ENCODE assay signal across 18 cellular contexts in genomic region chr2:86485103-86485502, GRCh38. TPM values are rescaled to one million over a fixed set of nuclear protein-coding genes. Genes with fewer than 3 reads are reported as not detected.
DNase-seq lines count a peak whose midpoint lies in the region; ATAC-seq and TF ChIP-seq lines count a peak whose summit lies in the region.
"Had no signal": no experiment of that assay in that cellular context is flagged by ENCODE, and none has a peak within 500 bp of the region (broad histone marks: within the 10 kb centered on the region; RNA-seq: fewer than 3 reads in every experiment).

No MANE protein-coding gene starts in this region.

- ATAC-seq in activated CD8-positive, alpha-beta T cell treated with anti-CD3 and anti-CD28 coated beads for 36 hours = peak; percentile 49
- ATAC-seq in activated CD8-positive, alpha-beta T cell treated with anti-CD3 and anti-CD28 coated beads, Interleukin-2, amount 10 ng/mL, durations not matched to agents 7 days and 5 days = no peak

- intact Hi-C loops in activated CD8-positive, alpha-beta T cell treated with anti-CD3 and anti-CD28 coated beads for 36 hours (cut with micrococcal nuclease) = no loop called here
- intact Hi-C loops in ascending aorta (cut with DNase I) = no loop called here

- peak overlapping the region; percentile 39 to 76 for H3K27ac ChIP-seq in ascending aorta
- peak overlapping the region; percentile 3 for H3K27ac ChIP-seq in neutrophil
- H3K27ac ChIP-seq: BLaER1 treated with 17β-estradiol and CSF1 and Interleukin-3, amounts not matched to agents 10 nM and 100 nM; heart right ventricle had no signal

- peak overlapping the region; percentile 66 for H3K27ac Mint-ChIP-seq in activated CD8-positive, alpha-beta T cell treated with anti-CD3 and anti-CD28 coated beads for 36 hours
- H3K27ac Mint-ChIP-seq in activated CD8-positive, alpha-beta T cell treated with anti-CD3 and anti-CD28 coated beads, Interleukin-2, amount 10 ng/mL, durations not matched to agents 7 days and 5 days = no peak overlapping the region
- no peak overlapping the region for H3K27ac Mint-ChIP-seq in osteocyte (ENCODE audit: unreplicated experiment)

- no peaks in the 10 kb centered on the region for H3K9me3 Mint-ChIP-seq in activated CD8-positive, alpha-beta T cell treated with anti-CD3 and anti-CD28 coated beads for 36 hours
- no peaks in the 10 kb centered on the region for H3K9me3 Mint-ChIP-seq in activated CD8-positive, alpha-beta T cell treated with anti-CD3 and anti-CD28 coated beads, Interleukin-2, amount 10 ng/mL, durations not matched to agents 7 days and 5 days (ENCODE audit: insufficient read depth)
- H3K9me3 Mint-ChIP-seq in osteocyte (ENCODE audit: unreplicated experiment) = no peaks in the 10 kb centered on the region

- POLR2A ChIA-PET in activated CD8-positive, alpha-beta T cell treated with anti-CD3 and anti-CD28 coated beads for 36 hours (lab: Charles Lee) = interaction anchor here (1.6 kb wide), 1 partner anchor 138 kb away, joined by 3 read pairs; the partner anchor contains the start of gene RNF103
- POLR2A ChIA-PET in activated CD8-positive, alpha-beta T cell treated with anti-CD3 and anti-CD28 coated beads, Interleukin-2, amount 10 ng/mL, durations not matched to agents 7 days and 5 days (lab: Charles Lee) = no interaction called here

- peaks cover 18 to 42% of the 10 kb centered on the region in 2 donors for H3K4me1 ChIP-seq in ascending aorta
- no peaks in the 10 kb centered on the region for H3K4me1 ChIP-seq in neutrophil (ENCODE audit: control insufficient read depth in 1 of 2, insufficient read depth in 1 of 2, low read depth in 1 of 2, low read length in 1 of 2)
- H3K4me1 ChIP-seq: BLaER1 treated with 17β-estradiol and CSF1 and Interleukin-3, amounts not matched to agents 10 nM and 100 nM had no signal

- TF ChIP-seq CTCF in activated CD8-positive, alpha-beta T cell treated with anti-CD3 and anti-CD28 coated beads for 36 hours (IDR thresholded peaks at IDR 0.05) = no peak
- TF ChIP-seq CTCF in ascending aorta (IDR thresholded peaks at IDR 0.05) = no peak
- no peak for TF ChIP-seq CTCF in neutrophil (IDR thresholded peaks at IDR 0.05)
- TF ChIP-seq CTCF in osteocyte (IDR thresholded peaks at IDR 0.05) = no peak

- CTCF ChIA-PET in activated CD8-positive, alpha-beta T cell treated with anti-CD3 and anti-CD28 coated beads for 36 hours (lab: Charles Lee) = interaction anchor here (1.0 kb wide), 1 partner anchor 9 kb away, joined by 3 read pairs; no protein-coding TSS in a partner anchor
- CTCF ChIA-PET in activated CD8-positive, alpha-beta T cell treated with anti-CD3 and anti-CD28 coated beads, Interleukin-2, amount 10 ng/mL, durations not matched to agents 7 days and 5 days (lab: Charles Lee) = no interaction called here

- H3K4me1 Mint-ChIP-seq in activated CD8-positive, alpha-beta T cell treated with anti-CD3 and anti-CD28 coated beads for 36 hours (ENCODE audit: low read depth) = peaks cover 45% of the 10 kb centered on the region
- H3K4me1 Mint-ChIP-seq in activated CD8-positive, alpha-beta T cell treated with anti-CD3 and anti-CD28 coated beads, Interleukin-2, amount 10 ng/mL, durations not matched to agents 7 days and 5 days (ENCODE audit: low read depth) = peaks cover 24% of the 10 kb centered on the region
- H3K4me1 Mint-ChIP-seq in osteocyte (ENCODE audit: unreplicated experiment) = no peaks in the 10 kb centered on the region

- no peaks in the 10 kb centered on the region for H3K27me3 ChIP-seq in ascending aorta
- no peaks in the 10 kb centered on the region for H3K27me3 ChIP-seq in neutrophil
- H3K27me3 ChIP-seq: BLaER1 treated with 17β-estradiol and CSF1 and Interleukin-3, amounts not matched to agents 10 nM and 100 nM; heart right ventricle; tibial nerve had no signal

- H3K4me3 Mint-ChIP-seq in activated CD8-positive, alpha-beta T cell treated with anti-CD3 and anti-CD28 coated beads for 36 hours = no peak overlapping the region
- no peak overlapping the region for H3K4me3 Mint-ChIP-seq in activated CD8-positive, alpha-beta T cell treated with anti-CD3 and anti-CD28 coated beads, Interleukin-2, amount 10 ng/mL, durations not matched to agents 7 days and 5 days
- H3K4me3 Mint-ChIP-seq in osteocyte (ENCODE audit: unreplicated experiment) = no peak overlapping the region

- H3K9me3 ChIP-seq in ascending aorta (no peaks in the 10 kb centered on the region), neutrophil (no peaks in the 10 kb centered on the region)
- H3K9me3 ChIP-seq: BLaER1 treated with 17β-estradiol and CSF1 and Interleukin-3, amounts not matched to agents 10 nM and 100 nM; heart right ventricle; tibial nerve had no signal

- H3K36me3 ChIP-seq in ascending aorta (peaks cover 62 to 94% of the 10 kb centered on the region in 2 donors), neutrophil (peaks cover 99% of the 10 kb centered on the region)

- H3K36me3 Mint-ChIP-seq in activated CD8-positive, alpha-beta T cell treated with anti-CD3 and anti-CD28 coated beads for 36 hours (ENCODE audit: low read depth) = peaks cover 91% of the 10 kb centered on the region
- H3K36me3 Mint-ChIP-seq in activated CD8-positive, alpha-beta T cell treated with anti-CD3 and anti-CD28 coated beads, Interleukin-2, amount 10 ng/mL, durations not matched to agents 7 days and 5 days (ENCODE audit: low read depth) = peaks cover 91% of the 10 kb centered on the region
- H3K36me3 Mint-ChIP-seq in osteocyte (ENCODE audit: unreplicated experiment) = peaks cover 94% of the 10 kb centered on the region

- no peak for DNase-seq in activated CD8-positive, alpha-beta T cell treated with anti-CD3 and anti-CD28 coated beads for 36 hours
- no peak for DNase-seq in activated CD8-positive, alpha-beta T cell treated with anti-CD3 and anti-CD28 coated beads, Interleukin-2, amount 10 ng/mL, durations not matched to agents 7 days and 5 days
- DNase-seq in EH (ENCODE audit: low read depth) (peak; percentile 25), ascending aorta (ENCODE audit: low spot score in 2 of 2) (no peak), NOMO-1 treated with DMSO at 0.1 percent for 48 hours (lab: John Stamatoyannopoulos, UW; ENCODE audit: unreplicated experiment) (no peak), osteocyte (ENCODE audit: extremely low spot score, unreplicated experiment) (no peak)
- DNase-seq in stimulated activated naive CD4-positive, alpha-beta T cell treated with Interleukin-2 at 50 U/mL for 16 hours (lab: John Stamatoyannopoulos, UW) = no peak
- DNase-seq: activated CD4-positive, CD25-positive, alpha-beta regulatory T cell; activated CD8-positive, alpha-beta memory T cell treated with anti-CD3 and anti-CD28 coated beads, Interleukin-2, amount 50 U/mL, for 4 hours; DMS153; heart right ventricle; KBM-7; NCI-H2081 treated with DMSO at 0.1 percent for 48 hours; NCI-H510A treated with DMSO at 0.1 percent for 48 hours; T-helper 2 cell had no signal

- H3K4me3 ChIP-seq in ascending aorta (no peak overlapping the region), neutrophil (ENCODE audit: low read depth in 1 of 2, low read length in 1 of 2) (no peak overlapping the region)
- H3K4me3 ChIP-seq: BLaER1 treated with 17β-estradiol and CSF1 and Interleukin-3, amounts not matched to agents 10 nM and 100 nM; heart right ventricle; tibial nerve had no signal

- no peaks in the 10 kb centered on the region for H3K27me3 Mint-ChIP-seq in activated CD8-positive, alpha-beta T cell treated with anti-CD3 and anti-CD28 coated beads for 36 hours
- no peaks in the 10 kb centered on the region for H3K27me3 Mint-ChIP-seq in activated CD8-positive, alpha-beta T cell treated with anti-CD3 and anti-CD28 coated beads, Interleukin-2, amount 10 ng/mL, durations not matched to agents 7 days and 5 days (ENCODE audit: low read depth)
- H3K27me3 Mint-ChIP-seq in osteocyte (ENCODE audit: unreplicated experiment) = no peaks in the 10 kb centered on the region

RNA-seq across cellular contexts. Expression of gene KDM3A, which starts 43.9 kb away (rescaled TPM):
- 100 to 1,000 TPM; 107 to 114 TPM for total RNA-seq in activated CD8-positive, alpha-beta T cell treated with anti-CD3 and anti-CD28 coated beads for 36 hours
- 10 to 100 TPM; 74.9 to 80.1 TPM for total RNA-seq in activated CD8-positive, alpha-beta T cell treated with anti-CD3 and anti-CD28 coated beads, Interleukin-2, amount 10 ng/mL, durations not matched to agents 7 days and 5 days
- total RNA-seq in ascending aorta (18.4 TPM), osteocyte (38.9 and 44.8 TPM in 2 replicates)
